Comparison of ENCODE assay signal across 9 cellular contexts in the genomic region with DNA sequence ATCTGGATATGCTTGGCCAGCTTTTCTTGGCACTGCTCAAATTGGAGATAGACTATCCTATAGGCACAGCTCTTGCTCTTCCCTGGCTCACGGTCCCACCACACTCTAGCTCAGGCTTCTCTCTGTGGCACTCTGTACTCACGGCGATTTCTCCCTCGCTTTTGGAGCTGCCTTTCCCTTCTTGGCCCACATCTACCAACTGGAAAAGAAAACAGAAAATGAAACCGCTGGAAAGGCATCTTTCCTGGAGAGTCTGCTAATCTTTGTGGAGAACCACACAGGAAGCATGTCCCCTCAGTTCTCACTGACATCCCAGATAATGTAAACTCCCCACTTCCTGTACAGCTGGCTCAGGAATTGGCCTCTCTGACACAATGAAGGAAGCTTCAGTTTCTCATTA.
DNase-seq lines count a peak whose midpoint lies in the region; ATAC-seq and TF ChIP-seq lines count a peak whose summit lies in the region.
"Had no signal": no experiment of that assay in that cellular context is flagged by ENCODE, and none has a peak within 500 bp of the region (broad histone marks: within the 10 kb centered on the region; RNA-seq: fewer than 3 reads in every experiment).

No MANE protein-coding gene starts in this region.

- H3K4me1 Mint-ChIP-seq in GM23338 (no peaks in the 10 kb centered on the region), T-cell (peaks cover 0 to 5% (median 2%) of the 10 kb centered on the region in 3 donors)
- H3K4me1 Mint-ChIP-seq in activated T-cell treated with anti-CD3 and anti-CD28 coated beads, Interleukin-2, amount 50 U/mL, for 4 hours (ENCODE audit: low read depth): no peaks in the 10 kb centered on the region

- no peaks in the 10 kb centered on the region for H3K36me3 ChIP-seq in SK-N-SH (replicated peaks in 1 of 2; ENCODE audit: control insufficient read depth in 1 of 2, insufficient read depth in 2 of 2, low read length in 1 of 2)
- no peaks in the 10 kb centered on the region for H3K36me3 ChIP-seq in gastroesophageal sphincter
- no peaks in the 10 kb centered on the region for H3K36me3 ChIP-seq in gastrocnemius medialis
- no peaks in the 10 kb centered on the region for H3K36me3 ChIP-seq in GM23338 (ENCODE audit: insufficient read depth)

- H3K4me3 Mint-ChIP-seq in GM23338 (no peak overlapping the region), T-cell (no peak overlapping the region)
- no peak overlapping the region for H3K4me3 Mint-ChIP-seq in activated T-cell treated with anti-CD3 and anti-CD28 coated beads, Interleukin-2, amount 50 U/mL, for 4 hours

- H2AFZ ChIP-seq in SK-N-SH (ENCODE audit: low read depth) (peak overlapping the region; percentile 18; the same call in 1 of the 2 replicates), GM23338 (no peak overlapping the region)

- H4K20me1 ChIP-seq in SK-N-SH (ENCODE audit: insufficient read depth): no peaks in the 10 kb centered on the region
- no peaks in the 10 kb centered on the region for H4K20me1 ChIP-seq in GM23338 (replicated peaks; ENCODE audit: insufficient read depth)

- no peak overlapping the region for H3K9ac ChIP-seq in SK-N-SH

- TF ChIP-seq RAD21 in SK-N-SH (IDR thresholded peaks at IDR 0.05; ENCODE audit: low read length): no peak

- H3K27me3 Mint-ChIP-seq in GM23338 (ENCODE audit: insufficient read depth, low read depth, poor library complexity): peaks cover 2% of the 10 kb centered on the region
- peaks cover 8% of the 10 kb centered on the region for H3K27me3 Mint-ChIP-seq in activated T-cell treated with anti-CD3 and anti-CD28 coated beads, Interleukin-2, amount 50 U/mL, for 4 hours (ENCODE audit: low read depth)
- peaks cover 13% of the 10 kb centered on the region in 2 donors for H3K27me3 Mint-ChIP-seq in T-cell

- no peak overlapping the region for H3K4me3 ChIP-seq in SK-N-SH (ENCODE audit: low read depth in 2 of 2, low read length in 1 of 2)
- peak overlapping the region; percentile 18 to 29 for H3K4me3 ChIP-seq in gastroesophageal sphincter
- H3K4me3 ChIP-seq in gastrocnemius medialis: peak overlapping the region in 1 of 4 donors; percentile 18
- H3K4me3 ChIP-seq in GM23338: no peak overlapping the region

- CTCF ChIA-PET in SK-N-SH (lab: Yijun Ruan, JAX): interaction anchor here (1.0 to 1.4 kb wide), 3 partner anchors 9 to 11 kb away, joined by 3 to 4 read pairs (median 4); no protein-coding TSS in a partner anchor
- CTCF ChIA-PET in T-cell (lab: Charles Lee): no interaction called here

- H3K4me1 ChIP-seq in SK-N-SH (ENCODE audit: control insufficient read depth in 1 of 2, insufficient read depth in 2 of 2, low read depth in 1 of 2, low read length in 1 of 2) (peaks cover 4 to 8% of the 10 kb centered on the region in 2 experiments; a peak in 3 of 4 replicates), gastroesophageal sphincter (peaks cover 0 to 21% (median 5%) of the 10 kb centered on the region in 3 donors), gastrocnemius medialis (peaks cover 3 to 15% of the 10 kb centered on the region in 2 donors), GM23338 (ENCODE audit: insufficient read depth) (no peaks in the 10 kb centered on the region)

- H3K27me3 ChIP-seq in SK-N-SH (ENCODE audit: insufficient read depth) (no peaks in the 10 kb centered on the region), gastroesophageal sphincter (no peaks in the 10 kb centered on the region), gastrocnemius medialis (no peaks in the 10 kb centered on the region), GM23338 (ENCODE audit: insufficient read depth) (no peaks in the 10 kb centered on the region)

- H3K9me3 ChIP-seq in SK-N-SH (no peaks in the 10 kb centered on the region), gastroesophageal sphincter (peaks cover 0 to 10% (median 0%) of the 10 kb centered on the region in 3 donors), gastrocnemius medialis (no peaks in the 10 kb centered on the region)

- H3K27ac Mint-ChIP-seq in GM23338 (no peak overlapping the region), T-cell (no peak overlapping the region)

- DNase-seq in EL (peak; percentile 81), SK-N-SH (peak; percentile 13), gastrocnemius medialis (no peak), GM23338 (ENCODE audit: low spot score) (no peak), T-cell (no peak)
- no peak for DNase-seq in activated T-cell treated with anti-CD3 and anti-CD28 coated beads, Interleukin-2, amount 50 U/mL, for 4 hours
- no peak for DNase-seq in stimulated activated naive CD8-positive, alpha-beta T cell treated with anti-CD3 and anti-CD28 coated beads, Interleukin-15, Interleukin-2, amounts not matched to agents 100 U/mL and 50 U/mL, for 24 hours
- DNase-seq: head of caudate nucleus had no signal

- H3K36me3 Mint-ChIP-seq in GM23338 (ENCODE audit: low read depth): no peaks in the 10 kb centered on the region
- H3K36me3 Mint-ChIP-seq in activated T-cell treated with anti-CD3 and anti-CD28 coated beads, Interleukin-2, amount 50 U/mL, for 4 hours (ENCODE audit: insufficient read depth): no peaks in the 10 kb centered on the region
- no peaks in the 10 kb centered on the region for H3K36me3 Mint-ChIP-seq in T-cell

- TF ChIP-seq EP300 in SK-N-SH (IDR thresholded peaks at IDR 0.05; ENCODE audit: borderline replicate concordance in 1 of 2, low read depth in 1 of 2, low read length in 1 of 2): 0 out of 4 replicates have a peak, but pooled peaks of 1 of the 2 experiments have one; percentile 21
- TF ChIP-seq EP300 in gastroesophageal sphincter (IDR thresholded peaks at IDR 0.05): no peak

- intact Hi-C loops in gastrocnemius medialis (cut with DNase I; ENCODE audit: low total_unique reads): no loop called here

- H3K4me2 ChIP-seq in SK-N-SH (peak overlapping the region; percentile 56), GM23338 (no peak overlapping the region)

- in situ Hi-C loops in gastrocnemius medialis (cut with MboI; ENCODE audit: low sequenced_read_pairs in 4 of 4): no loop called here

- H3K9me3 Mint-ChIP-seq in GM23338 (peaks cover 5% of the 10 kb centered on the region; the same call in 1 of the 3 replicates), T-cell (no peaks in the 10 kb centered on the region)
- no peaks in the 10 kb centered on the region for H3K9me3 Mint-ChIP-seq in activated T-cell treated with anti-CD3 and anti-CD28 coated beads, Interleukin-2, amount 50 U/mL, for 4 hours

- H3K27ac ChIP-seq in SK-N-SH (ENCODE audit: low read depth in 2 of 2, low read length in 1 of 2): peak overlapping the region; percentile 78 to 80; a peak in 3 of 4 replicates
- peak overlapping the region; percentile 76 to 82 (median 80) for H3K27ac ChIP-seq in gastroesophageal sphincter
- peak overlapping the region in 3 of 4 donors; percentile 9 to 32 (median 12) for H3K27ac ChIP-seq in gastrocnemius medialis
- no peak overlapping the region for H3K27ac ChIP-seq in GM23338 (ENCODE audit: low read depth)

- 73% methylated on average over 5 of the region's 5 CpGs for WGBS in SK-N-SH (ENCODE audit: low lambda C conversion rate)
- 23% methylated on average over 5 of the region's 5 CpGs; no CpG with 5 or more reads in 1 of the 2 donors for WGBS in gastroesophageal sphincter (ENCODE audit: low coverage in 1 of 2), 2 donors

- H3K79me2 ChIP-seq in SK-N-SH (ENCODE audit: insufficient read depth): no peaks in the 10 kb centered on the region
- no peaks in the 10 kb centered on the region for H3K79me2 ChIP-seq in GM23338 (replicated peaks; ENCODE audit: insufficient read depth)

- H3F3A ChIP-seq in SK-N-SH (replicated peaks; ENCODE audit: insufficient read depth): peaks cover 10% of the 10 kb centered on the region
- no peaks in the 10 kb centered on the region for H3F3A ChIP-seq in GM23338 (replicated peaks; ENCODE audit: low read depth)

- ATAC-seq in gastroesophageal sphincter (peak; percentile 53), gastrocnemius medialis (peak in 1 of 2 donors; percentile 26), GM23338 (no peak), T-cell (replicated peaks in 1 of 4) (no peak)
- no peak for ATAC-seq in activated T-cell treated with anti-CD3 and anti-CD28 coated beads, Interleukin-2, amount 50 U/mL, for 4 hours
- no peak for ATAC-seq in stimulated activated naive CD8-positive, alpha-beta T cell treated with anti-CD3 and anti-CD28 coated beads, Interleukin-15, Interleukin-2, amounts not matched to agents 100 U/mL and 50 U/mL, for 24 hours

- TF ChIP-seq CTCF in SK-N-SH (IDR thresholded peaks at IDR 0.05): no peak
- TF ChIP-seq CTCF in gastroesophageal sphincter (IDR thresholded peaks at IDR 0.05): no peak
- TF ChIP-seq CTCF in gastrocnemius medialis (IDR thresholded peaks at IDR 0.05 in 4 of 5, conservative IDR thresholded peaks at IDR 0.05 in 1 of 5): no peak
- no peak for TF ChIP-seq CTCF in GM23338 (conservative IDR thresholded peaks at IDR 0.05; ENCODE audit: low read depth in 2 of 2)

- TF ChIP-seq POLR2A in gastroesophageal sphincter (IDR thresholded peaks at IDR 0.05) (no peak), gastrocnemius medialis (IDR thresholded peaks at IDR 0.05) (no peak)

- H3K9me2 ChIP-seq in SK-N-SH (no peaks in the 10 kb centered on the region), GM23338 (ENCODE audit: insufficient read depth) (peaks cover 9% of the 10 kb centered on the region; the same call in 1 of the 2 replicates)

- POLR2A ChIA-PET in SK-N-SH (lab: Yijun Ruan, JAX): no interaction called here
- POLR2A ChIA-PET in T-cell (lab: Charles Lee): no interaction called here

TF ChIP-seq in GM23338, 12 proteins besides CTCF, POLR2A, EP300 and RAD21 (continues in another document):
- TF ChIP-seq JUNB (IDR thresholded peaks at IDR 0.05; ENCODE audit: unreplicated experiment): no peak
- no peak for TF ChIP-seq ETS1 (IDR thresholded peaks at IDR 0.05)
- TF ChIP-seq CREB1 (CRISPR knock-in tag; IDR thresholded peaks at IDR 0.05; ENCODE audit: low read depth): no peak
- TF ChIP-seq STAT1 (IDR thresholded peaks at IDR 0.05; ENCODE audit: unreplicated experiment): no peak

Comparison
In these comparisons a context has a peak if more than half of its experiments do, and no peak if none do; other contexts are left out.
1. DNase-seq: peak in EL (single experiment) and SK-N-SH (single experiment); none in gastrocnemius medialis (0 of 2), GM23338 (single experiment), activated T-cell treated with anti-CD3 and anti-CD28 coated beads, Interleukin-2, amount 50 U/mL, for 4 hours (single experiment), T-cell (0 of 34) and stimulated activated naive CD8-positive, alpha-beta T cell treated with anti-CD3 and anti-CD28 coated beads, Interleukin-15, Interleukin-2, amounts not matched to agents 100 U/mL and 50 U/mL, for 24 hours (single experiment).
2. H3K4me3 ChIP-seq: peak in gastroesophageal sphincter (2 of 2); none in SK-N-SH (0 of 2) and GM23338 (single experiment).